Comparison of ENCODE assay signal across 8 cellular contexts in the genomic region with DNA sequence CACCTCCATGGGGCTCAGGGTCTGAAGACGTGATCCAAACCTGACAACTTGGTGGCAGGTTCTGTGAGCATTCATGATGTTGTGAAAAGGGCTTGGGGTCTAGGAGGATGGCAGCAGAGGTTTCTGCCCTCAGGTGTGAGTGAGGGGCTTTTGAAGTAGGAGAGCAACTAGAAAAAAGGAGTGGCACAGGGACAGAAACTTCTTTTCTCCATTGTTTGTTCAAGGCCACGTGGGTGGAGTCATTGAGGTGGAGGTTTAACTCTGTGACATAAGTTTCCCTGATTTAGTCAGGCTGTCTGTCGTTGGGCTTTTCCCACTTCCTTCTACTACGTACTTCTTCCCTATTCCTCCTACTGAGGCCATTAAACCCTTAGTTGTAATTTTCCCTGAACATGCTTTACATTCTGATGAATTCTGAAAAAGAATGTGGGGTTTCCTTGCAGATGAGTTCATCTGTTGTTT. TPM values are rescaled to one million over a fixed set of nuclear protein-coding genes. Genes with fewer than 3 reads are reported as not detected.
DNase-seq lines count a peak whose midpoint lies in the region; ATAC-seq and TF ChIP-seq lines count a peak whose summit lies in the region.

No MANE protein-coding gene starts in this region.

- H3K9me3 ChIP-seq in body of pancreas (no peaks in the 10 kb centered on the region), mucosa of descending colon (no peaks in the 10 kb centered on the region)

- peak; percentile 56 for ATAC-seq in body of pancreas
- peak; percentile 74 for ATAC-seq in mucosa of descending colon
- no peak for ATAC-seq in GM18511 (IDR thresholded peaks at IDR 0.05; ENCODE audit: unreplicated experiment)

- DNase-seq in NCI-H226 (peak; percentile 56), body of pancreas (peak; percentile 39 to 69 (median 49)), mucosa of descending colon (peak in 1 of 3 donors; percentile 80), NCI-H345 treated with DMSO at 0.1 percent for 48 hours (lab: John Stamatoyannopoulos, UW; ENCODE audit: unreplicated experiment) (no peak), NK-92 (lab: John Stamatoyannopoulos, UW; ENCODE audit: unreplicated experiment) (no peak), SHP77 (lab: John Stamatoyannopoulos, UW) (no peak)

- 15 to 21% methylated on average over 4 of the region's 4 CpGs for WGBS in body of pancreas, 2 donors

- TF ChIP-seq CTCF in body of pancreas (IDR thresholded peaks at IDR 0.05): no peak
- TF ChIP-seq CTCF in mucosa of descending colon (IDR thresholded peaks at IDR 0.05): no peak

- H3K27me3 ChIP-seq in body of pancreas: no peaks in the 10 kb centered on the region

- intact Hi-C loops in body of pancreas (cut with DNase I) (no loop called here), mucosa of descending colon (cut with DNase I, micrococcal nuclease) (no loop called here)

- H3K4me3 ChIP-seq in body of pancreas (no peak overlapping the region), mucosa of descending colon (peak overlapping the region; percentile 15)

- H3K4me1 ChIP-seq in body of pancreas (peaks cover 72% of the 10 kb centered on the region), mucosa of descending colon (ENCODE audit: low read depth) (peaks cover 64% of the 10 kb centered on the region)

- H3K36me3 ChIP-seq in body of pancreas (replicated peaks in 1 of 2; ENCODE audit: insufficient read depth in 1 of 2, low read depth in 2 of 2) (peaks cover 0 to 2% of the 10 kb centered on the region in 2 donors), mucosa of descending colon (ENCODE audit: low read depth) (no peaks in the 10 kb centered on the region)

- peak overlapping the region; percentile 12 to 100 (median 57) for H3K27ac ChIP-seq in body of pancreas

- TF ChIP-seq POLR2A in GM10847 (IDR thresholded peaks at IDR 0.05; ENCODE audit: extremely low read depth, insufficient read length) (peak; percentile 14), body of pancreas (IDR thresholded peaks at IDR 0.05) (peak in 1 of 3 donors; percentile 25)

RNA-seq across cellular contexts. Expression of a gene that starts 13.1 kb away (rescaled TPM):
- total RNA-seq in body of pancreas: 100 to 1,000 TPM in 1 of 2 donors, 10 to 100 TPM in 1; 83.3 to 113 TPM
- total RNA-seq in mucosa of descending colon: 100 to 1,000 TPM; 161 to 171 (median 166) TPM

RNA-seq across cellular contexts. Expression of a gene that starts 53.9 kb away (rescaled TPM):
- 1 to 10 TPM; 3.0 to 6.0 TPM for total RNA-seq in body of pancreas
- total RNA-seq in mucosa of descending colon: 10 to 100 TPM; 38.6 to 66.1 (median 58.5) TPM

RNA-seq across cellular contexts. Expression of a gene that starts 57.3 kb away (rescaled TPM):
- total RNA-seq in body of pancreas: 10 to 100 TPM; 19.8 to 31.1 TPM
- total RNA-seq in mucosa of descending colon: 100 to 1,000 TPM; 100 to 145 (median 134) TPM

RNA-seq across cellular contexts. Expression of a gene that starts 57.6 kb away (rescaled TPM):
- 10 to 100 TPM in 1 of 2 donors, 1 to 10 TPM in 1; 9.3 to 24.7 TPM for total RNA-seq in body of pancreas
- 10 to 100 TPM; 33.2 to 55.6 (median 48.2) TPM for total RNA-seq in mucosa of descending colon

Comparison
In these comparisons a context has a peak if more than half of its experiments do, and no peak if none do; other contexts are left out.
1. DNase-seq: peak in NCI-H226 (single experiment) and body of pancreas (4 of 4); none in NCI-H345 treated with DMSO at 0.1 percent for 48 hours (single experiment), NK-92 (single experiment) and SHP77 (0 of 2).
2. RNA of a gene that starts 53.9 kb away (total RNA-seq): 38.6 to 66.1 TPM in mucosa of descending colon; 3.0 to 6.0 TPM in body of pancreas; every median in the first group is over 4 times any median in the second.